ENCODE assay signal across 9 cellular contexts in genomic region chr1:231334079-231334666, GRCh38. TPM values are rescaled to one million over a fixed set of nuclear protein-coding genes. Genes with fewer than 3 reads are reported as not detected.
DNase-seq lines count a peak whose midpoint lies in the region; ATAC-seq and TF ChIP-seq lines count a peak whose summit lies in the region.
"Had no signal": no experiment of that assay in that cellular context is flagged by ENCODE, and none has a peak within 500 bp of the region (broad histone marks: within the 10 kb centered on the region; RNA-seq: fewer than 3 reads in every experiment).

No MANE protein-coding gene starts in this region.

- H3K9me3 ChIP-seq in breast epithelium = no peaks in the 10 kb centered on the region
- H3K9me3 ChIP-seq in neural cell (ENCODE audit: low read length) = no peaks in the 10 kb centered on the region
- no peaks in the 10 kb centered on the region for H3K9me3 ChIP-seq in testis

- peaks cover 49% of the 10 kb centered on the region for H3K79me2 ChIP-seq in neural cell (replicated peaks; ENCODE audit: insufficient read depth, low read length)

- no peaks in the 10 kb centered on the region for H3K9me2 ChIP-seq in neural cell (ENCODE audit: insufficient read depth, low read length)

- peak; percentile 30 for ATAC-seq in HG03066 (IDR thresholded peaks at IDR 0.05; ENCODE audit: low read depth, unreplicated experiment)
- no peak for ATAC-seq in GM19023 (IDR thresholded peaks at IDR 0.05; ENCODE audit: unreplicated experiment)

- TF ChIP-seq POLR2A in breast epithelium (IDR thresholded peaks at IDR 0.05) (no peak), testis (IDR thresholded peaks at IDR 0.05) (no peak)

- intact Hi-C loops in breast epithelium (cut with DNase I; ENCODE audit: low total_unique reads) = no loop called here
- intact Hi-C loops in testis (cut with DNase I; ENCODE audit: low total_unique reads) = no loop called here

- H3K4me2 ChIP-seq in neural cell (ENCODE audit: low read length) = peak overlapping the region; percentile 99

- no peak for TF ChIP-seq RAD21 in neural cell (conservative IDR thresholded peaks at IDR 0.05)

- H4K20me1 ChIP-seq in neural cell (ENCODE audit: insufficient read depth) = peaks cover 3% of the 10 kb centered on the region

- H3K27me3 ChIP-seq in breast epithelium (no peaks in the 10 kb centered on the region), neural cell (ENCODE audit: insufficient read depth, low read depth, low read length) (no peaks in the 10 kb centered on the region), testis (no peaks in the 10 kb centered on the region)

- H3F3A ChIP-seq in neural cell (ENCODE audit: insufficient read depth, low read length, poor library complexity, severe bottlenecking) = peaks cover 7% of the 10 kb centered on the region

- H3K4me1 ChIP-seq in breast epithelium (peaks cover 0 to 21% of the 10 kb centered on the region in 2 donors), testis (peaks cover 31% of the 10 kb centered on the region)

- DNase-seq in breast epithelium (ENCODE audit: low spot score in 2 of 2) (no peak), NCI-H2196 treated with DMSO at 0.1 percent for 48 hours (lab: John Stamatoyannopoulos, UW; ENCODE audit: unreplicated experiment) (no peak), NCI-H2107 treated with DMSO at 0.1 percent for 48 hours (lab: John Stamatoyannopoulos, UW; ENCODE audit: unreplicated experiment) (no peak), testis (no peak)

- TF ChIP-seq CTCF in breast epithelium (IDR thresholded peaks at IDR 0.05) = no peak
- no peak for TF ChIP-seq CTCF in neural cell (IDR thresholded peaks at IDR 0.05; ENCODE audit: poor library complexity, severe bottlenecking)
- no peak for TF ChIP-seq CTCF in testis (IDR thresholded peaks at IDR 0.05)

- no peak for TF ChIP-seq EP300 in neural cell (conservative IDR thresholded peaks at IDR 0.05; ENCODE audit: poor library complexity, severe bottlenecking)

- H3K4me3 ChIP-seq in GM08714 (ENCODE audit: low read length) (peak overlapping the region; percentile 39; the same call in 1 of the 2 replicates), breast epithelium (peak overlapping the region; percentile 6 to 88 (median 77)), neural cell (ENCODE audit: low read length) (peak overlapping the region; percentile 85), testis (no peak overlapping the region)

- H3K36me3 ChIP-seq in breast epithelium (no peaks in the 10 kb centered on the region), neural cell (ENCODE audit: insufficient read depth, low read length) (no peaks in the 10 kb centered on the region), testis (ENCODE audit: low read depth, missing control alignments) (no peaks in the 10 kb centered on the region)

- 67 to 77% methylated on average over 1 of the region's 1 CpG for WGBS in testis, 2 donors

- H2AFZ ChIP-seq in neural cell (ENCODE audit: low read depth, low read length) = no peak overlapping the region

- peak overlapping the region; percentile 14 for H3K9ac ChIP-seq in neural cell (ENCODE audit: low read length)

- no peak overlapping the region for H3K27ac ChIP-seq in breast epithelium
- H3K27ac ChIP-seq in neural cell (ENCODE audit: low read length) = no peak overlapping the region
- H3K27ac ChIP-seq in testis = no peak overlapping the region
- H3K27ac ChIP-seq: VCaP had no signal

TF ChIP-seq in neural cell, 6 proteins besides CTCF, POLR2A, EP300 and RAD21:
- TF ChIP-seq SMC3 (conservative IDR thresholded peaks at IDR 0.05; ENCODE audit: poor library complexity) = no peak
- TF ChIP-seq TAF1 (IDR thresholded peaks at IDR 0.05; ENCODE audit: low read depth) = no peak
- no peak for TF ChIP-seq MXI1 (conservative IDR thresholded peaks at IDR 0.05; ENCODE audit: poor library complexity, severe bottlenecking)
- no peak for TF ChIP-seq EZH2 (IDR thresholded peaks at IDR 0.05; ENCODE audit: borderline replicate concordance, insufficient read depth, low read length, poor library complexity, severe bottlenecking)
- TF ChIP-seq REST (IDR thresholded peaks at IDR 0.05; ENCODE audit: borderline replicate concordance) = no peak
- TF ChIP-seq POLR2AphosphoS5 (IDR thresholded peaks at IDR 0.05) = no peak

RNA-seq across cellular contexts. Expression of gene EXOC8, which starts 3.5 kb away (rescaled TPM):
- total RNA-seq in breast epithelium (10 to 100 TPM; 13.1 to 17.7 (median 15.0) TPM), testis (10 to 100 TPM; 13.9 to 14.7 TPM)
- polyA plus RNA-seq in neural cell (12.9 and 16.9 TPM in 2 replicates), testis (ENCODE audit: insufficient read depth, low read depth, low replicate concordance) (9.3 TPM)
- 49.4 and 50.2 TPM in 2 replicates for polyA minus RNA-seq in neural cell

RNA-seq across cellular contexts. Expression of gene SPRTN, which starts 3.9 kb away (rescaled TPM):
- total RNA-seq in breast epithelium (10 to 100 TPM; 13.8 to 23.6 (median 15.2) TPM), testis (10 to 100 TPM; 26.4 to 34.9 TPM)
- polyA plus RNA-seq in neural cell (11.8 and 17.3 TPM in 2 replicates), testis (ENCODE audit: insufficient read depth, low read depth, low replicate concordance) (30.2 TPM)
- polyA minus RNA-seq in neural cell = 31.4 and 35.1 TPM in 2 replicates

Comparison
In these comparisons a context has a peak if more than half of its experiments do, and no peak if none do; other contexts are left out.
1. H3K4me3 ChIP-seq: peak in GM08714 (single experiment), breast epithelium (3 of 3) and neural cell (single experiment); none in testis (0 of 2).